15 cellular contexts compared by ENCODE assay signal in the genomic region with DNA sequence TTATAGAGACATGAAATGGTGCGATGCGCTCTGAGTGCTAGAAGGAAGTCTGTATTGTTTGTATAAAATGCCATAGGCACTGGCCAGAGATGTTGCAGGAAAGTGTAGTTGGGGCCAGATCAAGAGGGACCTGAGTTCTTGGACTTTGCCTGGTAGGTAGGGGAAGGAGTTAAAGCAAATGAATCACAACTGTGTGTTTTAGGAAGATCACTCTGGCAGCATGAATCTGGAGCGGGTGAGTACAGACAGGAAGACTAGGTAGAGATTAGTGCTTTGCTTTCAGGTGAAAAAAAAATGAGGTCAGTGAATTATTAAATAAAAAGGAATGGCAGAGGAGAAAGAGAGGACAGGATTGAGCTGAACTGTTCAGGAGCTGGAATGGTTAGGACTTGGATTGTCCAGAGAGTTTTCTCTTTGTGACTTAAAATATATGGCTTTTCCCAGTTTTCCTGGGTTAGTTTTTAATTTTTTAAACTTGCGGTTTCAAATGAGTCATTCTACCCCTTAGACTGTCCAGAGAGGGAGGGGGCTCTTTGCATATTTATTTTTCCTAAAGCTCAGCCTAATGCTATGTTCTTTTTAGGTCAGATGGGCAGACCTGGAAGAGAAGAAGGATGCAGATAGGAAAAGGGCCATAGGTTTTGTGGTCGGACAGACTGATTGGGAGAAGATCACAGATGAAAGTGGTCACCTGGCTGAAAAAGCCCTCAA. TPM values are rescaled to one million over a fixed set of nuclear protein-coding genes. Genes with fewer than 3 reads are reported as not detected.
A peak's percentile ranks its signal among the peaks of the same experiment; 100 is the strongest.
DNase-seq lines count a peak whose midpoint lies in the region; ATAC-seq and TF ChIP-seq lines count a peak whose summit lies in the region.
"Had no signal": no experiment of that assay in that cellular context is flagged by ENCODE, and none has a peak within 500 bp of the region (broad histone marks: within the 10 kb centered on the region; RNA-seq: fewer than 3 reads in every experiment).

No MANE protein-coding gene starts in this region.

- in situ Hi-C loops in astrocyte of the spinal cord (cut with HindIII; ENCODE audit: low sequenced_read_pairs): no loop called here

- no peaks in the 10 kb centered on the region for H3K9me3 ChIP-seq in CD8-positive, alpha-beta memory T cell (ENCODE audit: low read length)
- H3K9me3 ChIP-seq in KOPT-K1 (ENCODE audit: insufficient read depth, low read length, poor library complexity, severe bottlenecking) (no peaks in the 10 kb centered on the region), upper lobe of right lung (no peaks in the 10 kb centered on the region)
- no peaks in the 10 kb centered on the region for H3K9me3 ChIP-seq in naive thymus-derived CD4-positive, alpha-beta T cell (ENCODE audit: control insufficient read depth in 2 of 3, low read length in 3 of 3)
- H3K9me3 ChIP-seq: HAP-1 had no signal

- CTCF ChIA-PET in CD8-positive, alpha-beta memory T cell (lab: Charles Lee): interaction anchor here (1.2 kb wide), 1 partner anchor 26 kb away, joined by 4 read pairs; no protein-coding TSS in a partner anchor
- CTCF ChIA-PET in naive thymus-derived CD4-positive, alpha-beta T cell (lab: Charles Lee): interaction anchor here (0.8 kb wide), 1 partner anchor 232 kb away, joined by 3 read pairs; no protein-coding TSS in a partner anchor

- no peaks in the 10 kb centered on the region for H3K36me3 ChIP-seq in CD8-positive, alpha-beta memory T cell (ENCODE audit: insufficient read depth, low read length)
- H3K36me3 ChIP-seq in KOPT-K1 (ENCODE audit: insufficient read depth, low read length) (peaks cover 68% of the 10 kb centered on the region), upper lobe of right lung (peaks cover 27% of the 10 kb centered on the region)
- H3K36me3 ChIP-seq in naive thymus-derived CD4-positive, alpha-beta T cell (ENCODE audit: control insufficient read depth in 2 of 3, insufficient read depth in 3 of 3, low read length in 3 of 3): peaks cover 0 to 17% (median 0%) of the 10 kb centered on the region in 3 experiments

- H3K27me3 ChIP-seq in CD8-positive, alpha-beta memory T cell (ENCODE audit: insufficient read depth, low read length, poor library complexity, severe bottlenecking): no peaks in the 10 kb centered on the region
- H3K27me3 ChIP-seq in naive thymus-derived CD4-positive, alpha-beta T cell (ENCODE audit: control insufficient read depth in 2 of 2, insufficient read depth in 2 of 2, low read length in 2 of 2): no peaks in the 10 kb centered on the region
- H3K27me3 ChIP-seq in upper lobe of right lung: no peaks in the 10 kb centered on the region

- H3K4me3 Mint-ChIP-seq in CD8-positive, alpha-beta memory T cell: peak overlapping the region in 1 of 7 donors; percentile 0
- peak overlapping the region in 9 of 10 donors; percentile 7 to 87 (median 40) for H3K4me3 Mint-ChIP-seq in naive thymus-derived CD4-positive, alpha-beta T cell
- H3K4me3 Mint-ChIP-seq: brain, CD14-positive monocyte had no signal

- H3K4me1 Mint-ChIP-seq in CD8-positive, alpha-beta memory T cell: peaks cover 37 to 54% (median 52%) of the 10 kb centered on the region in 3 donors
- H3K4me1 Mint-ChIP-seq in naive thymus-derived CD4-positive, alpha-beta T cell: peaks cover 30 to 63% (median 56%) of the 10 kb centered on the region in 7 donors
- H3K4me1 Mint-ChIP-seq: brain had no signal

- H3K27me3 Mint-ChIP-seq in CD8-positive, alpha-beta memory T cell: no peaks in the 10 kb centered on the region
- H3K27me3 Mint-ChIP-seq in naive thymus-derived CD4-positive, alpha-beta T cell: no peaks in the 10 kb centered on the region
- H3K27me3 Mint-ChIP-seq: brain had no signal

- H3K9me3 Mint-ChIP-seq in CD8-positive, alpha-beta memory T cell: no peaks in the 10 kb centered on the region
- no peaks in the 10 kb centered on the region for H3K9me3 Mint-ChIP-seq in naive thymus-derived CD4-positive, alpha-beta T cell
- H3K9me3 Mint-ChIP-seq: brain, CD14-positive monocyte had no signal

- peaks cover 54% of the 10 kb centered on the region for H3K4me1 ChIP-seq in CD8-positive, alpha-beta memory T cell (ENCODE audit: insufficient read depth, low read length)
- peaks cover 30 to 49% of the 10 kb centered on the region in 2 donors for H3K4me1 ChIP-seq in naive thymus-derived CD4-positive, alpha-beta T cell (ENCODE audit: control insufficient read depth in 2 of 2, insufficient read depth in 2 of 2, low read length in 2 of 2)
- H3K4me1 ChIP-seq in upper lobe of right lung: peaks cover 15% of the 10 kb centered on the region

- no peak overlapping the region for H3K4me3 ChIP-seq in CD8-positive, alpha-beta memory T cell (ENCODE audit: low read length)
- H3K4me3 ChIP-seq in astrocyte of the spinal cord (ENCODE audit: low read depth, low read length) (no peak overlapping the region), upper lobe of right lung (no peak overlapping the region)
- no peak overlapping the region for H3K4me3 ChIP-seq in naive thymus-derived CD4-positive, alpha-beta T cell (ENCODE audit: low read length)
- H3K4me3 ChIP-seq: HAP-1 had no signal

- H3K27ac ChIP-seq in CD8-positive, alpha-beta memory T cell (ENCODE audit: low read depth, low read length): no peak overlapping the region
- H3K27ac ChIP-seq in KOPT-K1 (ENCODE audit: low read depth, low read length, poor library complexity, severe bottlenecking): peak overlapping the region; percentile 37
- peak overlapping the region; percentile 72 for H3K27ac ChIP-seq in naive thymus-derived CD4-positive, alpha-beta T cell (ENCODE audit: low read depth, low read length)
- no peak overlapping the region for H3K27ac ChIP-seq in upper lobe of right lung
- H3K27ac ChIP-seq: KMS-11 had no signal

- TF ChIP-seq CTCF in astrocyte of the spinal cord (IDR thresholded peaks at IDR 0.05; ENCODE audit: low read depth, low read length) (no peak), upper lobe of right lung (IDR thresholded peaks at IDR 0.05) (no peak)

- H3K27ac Mint-ChIP-seq in CD8-positive, alpha-beta memory T cell: peak overlapping the region; percentile 27 to 91 (median 66)
- peak overlapping the region in 8 of 9 donors; percentile 78 to 99 (median 91) for H3K27ac Mint-ChIP-seq in naive thymus-derived CD4-positive, alpha-beta T cell

- intact Hi-C loops in naive thymus-derived CD4-positive, alpha-beta T cell (cut with micrococcal nuclease): no loop called here
- intact Hi-C loops in upper lobe of right lung (cut with DNase I): no loop called here

- no peak for DNase-seq in CD8-positive, alpha-beta memory T cell
- DNase-seq in astrocyte of the spinal cord (ENCODE audit: low read depth, low spot score) (peak; percentile 50), NCI-H1417 (lab: John Stamatoyannopoulos, UW) (no peak), upper lobe of right lung (no peak)
- no peak for DNase-seq in naive thymus-derived CD4-positive, alpha-beta T cell
- no peak for DNase-seq in activated CD4-positive, alpha-beta T cell treated with anti-CD3 and anti-CD28 coated beads, Interleukin-2, amount 50 U/mL, for 4 hours
- DNase-seq: hypothalamus, midbrain, NCI-H2081 treated with DMSO at 0.1 percent for 48 hours had no signal

- ATAC-seq in naive thymus-derived CD4-positive, alpha-beta T cell: no peak
- ATAC-seq in GM18861 (IDR thresholded peaks at IDR 0.05; ENCODE audit: unreplicated experiment) (no peak), upper lobe of right lung (no peak)

- POLR2A ChIA-PET in CD8-positive, alpha-beta memory T cell (lab: Charles Lee): interaction anchor here (0.6 kb wide), 1 partner anchor 72 kb away, joined by 5 read pairs; no protein-coding TSS in a partner anchor
- POLR2A ChIA-PET in naive thymus-derived CD4-positive, alpha-beta T cell (lab: Charles Lee): interaction anchor here (0.6 to 1.4 kb wide), 6 partner anchors 8 to 87 kb away, joined by 3 to 4 read pairs (median 3); partner anchors contain the start of gene YLPM1

- peaks cover 0 to 43% (median 12%) of the 10 kb centered on the region in 3 donors for H3K36me3 Mint-ChIP-seq in CD8-positive, alpha-beta memory T cell
- peaks cover 7 to 25% (median 10%) of the 10 kb centered on the region in 5 donors for H3K36me3 Mint-ChIP-seq in naive thymus-derived CD4-positive, alpha-beta T cell

RNA-seq across cellular contexts. Expression of gene PROX2, which starts 41.1 kb away (rescaled TPM):
- under 1 TPM; 0.24 to 0.33 TPM for total RNA-seq in CD8-positive, alpha-beta memory T cell
- not detected for polyA plus RNA-seq in CD8-positive, alpha-beta memory T cell
- under 1 TPM in 2 of 5 experiments, not detected in 3; 0.13 to 0.54 TPM for total RNA-seq in naive thymus-derived CD4-positive, alpha-beta T cell
- polyA plus RNA-seq in naive thymus-derived CD4-positive, alpha-beta T cell: under 1 TPM; 0.05 to 0.06 TPM
- total RNA-seq in upper lobe of right lung: not detected
- polyA plus RNA-seq: CD14-positive monocyte had no signal

RNA-seq across cellular contexts. Expression of gene DLST, which starts 46.9 kb away (rescaled TPM):
- total RNA-seq in CD8-positive, alpha-beta memory T cell: 100 to 1,000 TPM; 160 to 161 TPM
- 8.8 TPM for polyA plus RNA-seq in CD8-positive, alpha-beta memory T cell
- total RNA-seq in naive thymus-derived CD4-positive, alpha-beta T cell: 100 to 1,000 TPM in 2 of 5 experiments, 10 to 100 TPM in 3; 90.0 to 132 (median 96.5) TPM
- polyA plus RNA-seq in naive thymus-derived CD4-positive, alpha-beta T cell: 1 to 10 TPM; 8.9 to 9.2 TPM
- total RNA-seq in upper lobe of right lung: 90.1 TPM

Comparison
In these comparisons a context has a peak if more than half of its experiments do, and no peak if none do; other contexts are left out.
1. H3K27ac ChIP-seq: peak in KOPT-K1 (single experiment) and naive thymus-derived CD4-positive, alpha-beta T cell (single experiment); none in CD8-positive, alpha-beta memory T cell (single experiment) and upper lobe of right lung (single experiment).